In genomic region chr5:94691947-94692346, GRCh38 we compare ENCODE assay signal across 1 cellular context.
A peak's percentile ranks its signal among the peaks of the same experiment; 100 is the strongest.
TF ChIP-seq lines count a peak whose summit lies in the region.

No MANE protein-coding gene starts in this region.

TF ChIP-seq in SK-N-SH, 30 proteins besides CTCF, POLR2A, EP300 and RAD21 (continued from another document):
- TF ChIP-seq FOSL2 (IDR thresholded peaks at IDR 0.05; ENCODE audit: borderline replicate concordance, low read depth) (no peak), IRF3 (IDR thresholded peaks at IDR 0.05; ENCODE audit: low read depth, low read length) (no peak), NRF1 (IDR thresholded peaks at IDR 0.05; ENCODE audit: low read depth, low read length) (no peak), USF2 (IDR thresholded peaks at IDR 0.05; ENCODE audit: borderline replicate concordance, low read depth, low read length) (no peak), ZBTB33 (IDR thresholded peaks at IDR 0.05; ENCODE audit: borderline replicate concordance, low read depth) (no peak), USF1 (IDR thresholded peaks at IDR 0.05; ENCODE audit: borderline replicate concordance, low read depth) (no peak), TAF1 (IDR thresholded peaks at IDR 0.05; ENCODE audit: borderline replicate concordance, low read depth, low read length) (no peak), RFX5 (IDR thresholded peaks at IDR 0.05; ENCODE audit: low read length) (no peak), JUND (IDR thresholded peaks at IDR 0.05) (0 out of 2 replicates have a peak, but pooled peaks have one; percentile 5), MAX (IDR thresholded peaks at IDR 0.05; ENCODE audit: low read depth) (no peak), MEF2A (IDR thresholded peaks at IDR 0.05; ENCODE audit: borderline replicate concordance, low read depth) (no peak)
